Comparison of ENCODE assay signal across 10 cellular contexts in the genomic region with DNA sequence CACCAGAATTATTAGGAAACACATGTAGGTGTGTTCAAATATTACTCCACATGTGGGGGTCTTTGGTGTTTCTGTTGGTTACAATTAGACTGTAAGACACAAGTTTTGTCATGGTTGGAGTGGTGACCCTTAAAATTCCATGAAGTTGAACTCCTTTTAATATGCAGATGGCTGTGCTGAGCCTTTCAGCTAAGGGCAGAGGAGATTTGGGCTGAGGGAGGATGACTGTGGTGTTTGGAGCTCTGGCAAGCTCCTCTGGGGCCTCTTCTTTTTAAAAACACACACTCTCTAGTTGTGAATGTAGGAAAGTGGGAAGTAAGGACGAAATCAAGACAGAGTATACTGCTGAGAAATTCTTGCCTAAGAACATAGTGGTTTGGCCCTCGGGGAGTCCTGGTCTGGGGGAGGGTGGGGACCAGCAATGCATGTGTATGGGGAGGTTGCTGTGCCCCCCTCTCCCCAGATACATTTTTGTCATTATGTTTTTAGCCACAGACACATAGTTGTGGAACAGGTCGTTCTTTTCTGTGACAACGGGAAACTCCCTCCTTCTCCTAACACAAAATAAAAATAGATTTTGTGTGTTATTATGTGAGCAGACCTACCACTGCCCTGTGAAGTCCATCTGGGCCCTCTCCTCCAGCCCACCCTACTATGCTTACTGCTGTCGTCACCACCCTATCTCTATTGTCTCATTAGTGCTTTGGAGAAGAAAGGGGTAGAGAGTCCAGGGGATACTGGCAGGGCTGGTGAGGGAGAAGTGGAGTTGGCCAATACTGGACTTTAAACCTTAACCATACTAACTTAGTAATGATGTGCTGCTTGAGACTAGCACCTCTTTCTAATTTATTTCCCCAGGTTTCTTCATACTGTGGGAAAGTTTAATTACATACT. TPM values are rescaled to one million over a fixed set of nuclear protein-coding genes. Genes with fewer than 3 reads are reported as not detected.
A peak's percentile ranks its signal among the peaks of the same experiment; 100 is the strongest.
DNase-seq lines count a peak whose midpoint lies in the region; ATAC-seq and TF ChIP-seq lines count a peak whose summit lies in the region.
"Had no signal": no experiment of that assay in that cellular context is flagged by ENCODE, and none has a peak within 500 bp of the region (broad histone marks: within the 10 kb centered on the region; RNA-seq: fewer than 3 reads in every experiment).

No MANE protein-coding gene starts in this region.

- intact Hi-C loops in colonic mucosa (cut with DNase I) = no loop called here

- no peak for DNase-seq in activated naive CD4-positive, alpha-beta T cell treated with Interleukin-2 at 50 U/mL for 16 hours
- DNase-seq in amniotic epithelial cell (ENCODE audit: low read depth) (peak; percentile 12), lung (ENCODE audit: low spot score) (no peak), colonic mucosa (no peak), HT-29 (ENCODE audit: low spot score) (no peak), EL (no peak)
- DNase-seq: effector memory CD4-positive, alpha-beta T cell; NCI-H2171 had no signal

- no peak overlapping the region for H3K9ac ChIP-seq in colonic mucosa (ENCODE audit: low read depth in 2 of 2, low read length in 2 of 2)

- WGBS in lung, 2 donors = 16 to 36% methylated on average over 5 of the region's 5 CpGs
- WGBS in urinary bladder = 60% methylated on average over 5 of the region's 5 CpGs

- H3K4me1 ChIP-seq in lung (ENCODE audit: control insufficient read depth in 2 of 2, insufficient read depth in 2 of 2, low read length in 2 of 2) (peaks cover 24 to 43% of the 10 kb centered on the region in 2 donors), urinary bladder (ENCODE audit: insufficient read depth) (peaks cover 8% of the 10 kb centered on the region), colonic mucosa (no peaks in the 10 kb centered on the region)

- H3K9me3 Mint-ChIP-seq in activated naive CD4-positive, alpha-beta T cell treated with anti-CD3 and anti-CD28 coated beads, Interleukin-2, amount 50 U/mL, for 24 hours = no peaks in the 10 kb centered on the region

- peak overlapping the region; percentile 40 for H3K4me3 Mint-ChIP-seq in activated naive CD4-positive, alpha-beta T cell treated with anti-CD3 and anti-CD28 coated beads, Interleukin-2, amount 50 U/mL, for 24 hours

- H3K4me1 Mint-ChIP-seq in activated naive CD4-positive, alpha-beta T cell treated with anti-CD3 and anti-CD28 coated beads, Interleukin-2, amount 50 U/mL, for 24 hours = peaks cover 97% of the 10 kb centered on the region

- TF ChIP-seq CTCF in lung (IDR thresholded peaks at IDR 0.05; ENCODE audit: control extremely low read depth, extremely low read depth) = no peak
- TF ChIP-seq CTCF in colonic mucosa (IDR thresholded peaks at IDR 0.05) = no peak

- H3K4me3 ChIP-seq in lung (no peak overlapping the region), urinary bladder (ENCODE audit: low read depth, low read length) (no peak overlapping the region), colonic mucosa (no peak overlapping the region)

- H3K36me3 ChIP-seq in lung (ENCODE audit: control insufficient read depth in 2 of 2, insufficient read depth in 2 of 2, low read length in 2 of 2) (peaks cover 0 to 2% of the 10 kb centered on the region in 2 donors), urinary bladder (ENCODE audit: insufficient read depth) (no peaks in the 10 kb centered on the region), colonic mucosa (no peaks in the 10 kb centered on the region)

- ATAC-seq in lung (ENCODE audit: insufficient read depth, low FRiP score) = no peak

- H3K27ac Mint-ChIP-seq in activated naive CD4-positive, alpha-beta T cell treated with anti-CD3 and anti-CD28 coated beads, Interleukin-2, amount 50 U/mL, for 24 hours = peak overlapping the region; percentile 56

- H3K27ac ChIP-seq in lung (ENCODE audit: low read depth in 1 of 2, low read length in 1 of 2) (peak overlapping the region; percentile 36 to 64), urinary bladder (ENCODE audit: low read depth) (peak overlapping the region; percentile 27), colonic mucosa (no peak overlapping the region)

- H3K27me3 ChIP-seq in lung (ENCODE audit: control insufficient read depth, insufficient read depth) (no peaks in the 10 kb centered on the region), colonic mucosa (no peaks in the 10 kb centered on the region)

- peaks cover 7% of the 10 kb centered on the region for H3K36me3 Mint-ChIP-seq in activated naive CD4-positive, alpha-beta T cell treated with anti-CD3 and anti-CD28 coated beads, Interleukin-2, amount 50 U/mL, for 24 hours

- H3K27me3 Mint-ChIP-seq in activated naive CD4-positive, alpha-beta T cell treated with anti-CD3 and anti-CD28 coated beads, Interleukin-2, amount 50 U/mL, for 24 hours = no peaks in the 10 kb centered on the region

- no peaks in the 10 kb centered on the region for H3K9me3 ChIP-seq in lung (ENCODE audit: control insufficient read depth in 2 of 2, insufficient read depth in 1 of 2, low read length in 1 of 2)
- no peaks in the 10 kb centered on the region for H3K9me3 ChIP-seq in colonic mucosa

RNA-seq across cellular contexts. Expression of a gene that starts 10.0 kb away (rescaled TPM):
- total RNA-seq in lung (100 to 1,000 TPM; 126 to 196 TPM), urinary bladder (183 TPM), colonic mucosa (10 to 100 TPM; 89.4 to 97.0 TPM)
- polyA plus RNA-seq in lung (10 to 100 TPM; 30.0 to 34.6 TPM), urinary bladder (73.2 TPM)
- 27.8 and 36.1 TPM in 2 replicates for total RNA-seq in HT-29 (2014; rRNA removed; shearing (Covaris generic))
